In genomic region chr16:19766554-19766884, GRCh38 we compare ENCODE assay signal across 20 cellular contexts.
"Had no signal": no experiment of that assay in that cellular context is flagged by ENCODE, and none has a peak within 500 bp of the region (broad histone marks: within the 10 kb centered on the region; RNA-seq: fewer than 3 reads in every experiment).

No MANE protein-coding gene starts in this region.

- DNase-seq: activated CD4-positive, alpha-beta memory T cell treated with anti-CD3 and anti-CD28 coated beads, Interleukin-2, amount 10 ng/mL, durations not matched to agents 7 days and 5 days; activated CD4-positive, alpha-beta T cell treated with anti-CD3 and anti-CD28 coated beads for 48 hours; activated CD4-positive, CD25-positive, alpha-beta regulatory T cell; activated CD8-positive, alpha-beta memory T cell treated with anti-CD3 and anti-CD28 coated beads, Interleukin-2, amount 10 ng/mL, durations not matched to agents 7 days and 5 days; activated naive CD4-positive, alpha-beta T cell treated with Interleukin-2 at 50 U/mL for 16 hours; activated naive CD8-positive, alpha-beta T cell treated with anti-CD3 and anti-CD28 coated beads, Interleukin-2, amount 10 ng/mL, durations not matched to agents 7 days and 5 days; activated T-cell treated with anti-CD3 and anti-CD28 coated beads, Interleukin-2, amount 50 U/mL, for 24 hours; effector memory CD4-positive, alpha-beta T cell; esophagus squamous epithelium; nephron progenitor cell; stimulated activated CD4-positive, alpha-beta T cell treated with anti-CD3 and anti-CD28 coated beads, Interleukin-12 subunit alpha, Interleukin-12 subunit beta, amount 100 ng/mL, for 4 hours; stimulated activated CD4-positive, alpha-beta T cell treated with anti-CD3 and anti-CD28 coated beads, Interleukin-1b, Interleukin-23, amount 100 ng/mL, for 48 hours; stimulated activated CD8-positive, alpha-beta memory T cell treated with anti-CD3 and anti-CD28 coated beads, Interleukin-4, amount 100 ng/mL, for 48 hours; stimulated activated naive CD4-positive, alpha-beta T cell; T1000 had no signal

- H3K9me3 Mint-ChIP-seq: activated T-cell treated with anti-CD3 and anti-CD28 coated beads, Interleukin-2, amount 50 U/mL, for 24 hours had no signal

- H3K9me3 ChIP-seq: body of pancreas, esophagus squamous epithelium, transverse colon had no signal

- ATAC-seq: activated CD8-positive, alpha-beta memory T cell treated with anti-CD3 and anti-CD28 coated beads, Interleukin-2, amount 10 ng/mL, durations not matched to agents 7 days and 5 days; left colon had no signal

- H3K36me3 Mint-ChIP-seq: activated CD8-positive, alpha-beta memory T cell treated with anti-CD3 and anti-CD28 coated beads, Interleukin-2, amount 10 ng/mL, durations not matched to agents 7 days and 5 days; activated naive CD8-positive, alpha-beta T cell treated with anti-CD3 and anti-CD28 coated beads, Interleukin-2, amount 10 ng/mL, durations not matched to agents 7 days and 5 days had no signal

- H3K27me3 ChIP-seq: body of pancreas, esophagus squamous epithelium, transverse colon had no signal

- H3K4me3 Mint-ChIP-seq: activated CD4-positive, alpha-beta memory T cell treated with anti-CD3 and anti-CD28 coated beads, Interleukin-2, amount 10 ng/mL, durations not matched to agents 7 days and 5 days; activated CD8-positive, alpha-beta memory T cell treated with anti-CD3 and anti-CD28 coated beads, Interleukin-2, amount 10 ng/mL, durations not matched to agents 7 days and 5 days; activated naive CD8-positive, alpha-beta T cell treated with anti-CD3 and anti-CD28 coated beads, Interleukin-2, amount 10 ng/mL, durations not matched to agents 7 days and 5 days; activated T-cell treated with anti-CD3 and anti-CD28 coated beads, Interleukin-2, amount 50 U/mL, for 24 hours; dendritic cell treated with granulocyte-macrophage colony-stimulating factor and Interleukin-4, amounts not matched to agents 40 ng/mL and 50 ng/mL, for 4 days; nephron progenitor cell had no signal

- H3K27ac Mint-ChIP-seq: activated CD4-positive, alpha-beta memory T cell treated with anti-CD3 and anti-CD28 coated beads, Interleukin-2, amount 10 ng/mL, durations not matched to agents 7 days and 5 days; activated CD8-positive, alpha-beta memory T cell treated with anti-CD3 and anti-CD28 coated beads, Interleukin-2, amount 10 ng/mL, durations not matched to agents 7 days and 5 days; activated naive CD8-positive, alpha-beta T cell treated with anti-CD3 and anti-CD28 coated beads, Interleukin-2, amount 10 ng/mL, durations not matched to agents 7 days and 5 days; activated T-cell treated with anti-CD3 and anti-CD28 coated beads, Interleukin-2, amount 50 U/mL, for 24 hours; activated T-helper 2 cell treated with anti-CD3 and anti-CD28 coated beads, Interferon-gamma antibody, Interleukin-2, Interleukin-4, amounts not matched to agents 10 μg/mL and 5 μg/mL and 100 μg/mL, durations not matched to agents 14 hours and 24 hours and 36 hours; dendritic cell treated with granulocyte-macrophage colony-stimulating factor and Interleukin-4, amounts not matched to agents 40 ng/mL and 50 ng/mL, for 4 days; nephron progenitor cell had no signal

- H3K36me3 ChIP-seq: esophagus squamous epithelium, transverse colon had no signal

- H3K27me3 Mint-ChIP-seq: activated CD4-positive, alpha-beta memory T cell treated with anti-CD3 and anti-CD28 coated beads, Interleukin-2, amount 10 ng/mL, durations not matched to agents 7 days and 5 days; activated naive CD8-positive, alpha-beta T cell treated with anti-CD3 and anti-CD28 coated beads, Interleukin-2, amount 10 ng/mL, durations not matched to agents 7 days and 5 days; activated T-cell treated with anti-CD3 and anti-CD28 coated beads, Interleukin-2, amount 50 U/mL, for 24 hours; dendritic cell treated with granulocyte-macrophage colony-stimulating factor and Interleukin-4, amounts not matched to agents 40 ng/mL and 50 ng/mL, for 4 days had no signal

- H3K4me3 ChIP-seq: body of pancreas, esophagus squamous epithelium, transverse colon had no signal

- H3K4me1 Mint-ChIP-seq: activated CD4-positive, alpha-beta memory T cell treated with anti-CD3 and anti-CD28 coated beads, Interleukin-2, amount 10 ng/mL, durations not matched to agents 7 days and 5 days; activated CD8-positive, alpha-beta memory T cell treated with anti-CD3 and anti-CD28 coated beads, Interleukin-2, amount 10 ng/mL, durations not matched to agents 7 days and 5 days; activated naive CD8-positive, alpha-beta T cell treated with anti-CD3 and anti-CD28 coated beads, Interleukin-2, amount 10 ng/mL, durations not matched to agents 7 days and 5 days had no signal

- H3K4me1 ChIP-seq: body of pancreas, transverse colon had no signal

- H3K27ac ChIP-seq: transverse colon had no signal
